ENCODE assay signal across 8 cellular contexts in the genomic region with DNA sequence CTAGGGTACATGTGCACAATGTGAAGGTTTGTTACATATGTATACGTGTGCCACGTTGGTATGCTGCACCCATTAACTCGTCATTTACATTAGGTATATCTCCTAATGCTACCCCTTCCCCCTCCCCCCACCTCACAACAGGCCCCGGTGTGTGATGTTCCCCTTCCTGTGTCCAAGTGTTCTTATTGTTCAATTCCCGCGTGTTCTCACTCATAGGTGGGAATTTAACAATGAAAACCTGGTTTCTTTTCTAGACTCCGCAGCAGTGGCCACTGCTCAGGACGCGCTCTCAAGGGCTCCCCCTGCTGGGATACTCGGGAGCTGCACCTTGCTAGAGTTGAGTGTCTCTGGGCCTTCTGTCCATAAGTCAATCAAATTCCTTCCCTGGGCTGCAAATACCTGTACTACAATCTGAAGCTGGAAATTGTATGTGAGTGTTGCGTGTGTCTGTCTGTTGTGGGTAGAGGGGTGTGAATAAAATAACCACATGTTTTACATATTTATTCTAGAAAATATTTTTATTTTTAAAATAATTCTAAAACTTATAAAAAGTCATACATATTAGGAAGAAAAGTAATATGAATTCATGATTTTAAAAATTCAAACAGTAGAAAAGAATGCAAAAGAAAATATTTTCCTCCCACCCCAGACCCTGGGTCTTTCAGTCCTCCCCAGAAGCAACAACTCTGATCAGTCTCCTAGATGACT. TPM values are rescaled to one million over a fixed set of nuclear protein-coding genes. Genes with fewer than 3 reads are reported as not detected.
DNase-seq lines count a peak whose midpoint lies in the region; ATAC-seq and TF ChIP-seq lines count a peak whose summit lies in the region.

No MANE protein-coding gene starts in this region.

- H3K4me1 ChIP-seq in lung (ENCODE audit: control insufficient read depth in 2 of 2, insufficient read depth in 2 of 2, low read length in 2 of 2), result no peaks in the 10 kb centered on the region

- H3K27me3 ChIP-seq in dorsolateral prefrontal cortex, result peaks cover 0 to 4% (median 0%) of the 10 kb centered on the region in 45 donors
- no peaks in the 10 kb centered on the region for H3K27me3 ChIP-seq in lung (ENCODE audit: control insufficient read depth, insufficient read depth)

- DNase-seq in DMS114 treated with DMSO at 0.1 percent for 48 hours (lab: John Stamatoyannopoulos, UW; ENCODE audit: unreplicated experiment) (peak; percentile 52), NCI-H526 treated with DMSO at 0.1 percent for 48 hours (lab: John Stamatoyannopoulos, UW) (peak; percentile 80), dorsolateral prefrontal cortex (peak; percentile 68 to 91 (median 86)), lung (ENCODE audit: low spot score) (peak; percentile 88)
- peak; percentile 88 to 92 for DNase-seq in activated CD4-positive, alpha-beta T cell treated with anti-CD3 and anti-CD28 coated beads, Interleukin-2, amount 50 U/mL, for 24 hours (ENCODE audit: low read depth in 1 of 2, low spot score in 1 of 2)
- peak; percentile 78 to 92 (median 82) for DNase-seq in stimulated activated CD4-positive, alpha-beta T cell treated with anti-CD3 and anti-CD28 coated beads, TNF-alpha, amount 100 ng/mL, for 4 hours (ENCODE audit: low read depth in 3 of 3)

- no peaks in the 10 kb centered on the region for H3K36me3 ChIP-seq in lung (ENCODE audit: control insufficient read depth in 2 of 2, insufficient read depth in 2 of 2, low read length in 2 of 2)

- H3K9me3 ChIP-seq in lung (ENCODE audit: control insufficient read depth in 2 of 2, insufficient read depth in 1 of 2, low read length in 1 of 2), result no peaks in the 10 kb centered on the region

- WGBS in lung, 2 donors, result 1% methylated on average over 11 of the region's 11 CpGs

- H3K4me3 ChIP-seq in dorsolateral prefrontal cortex (peak overlapping the region in 54 of 59 donors; percentile 8 to 61 (median 39)), lung (no peak overlapping the region)

- H3K27ac ChIP-seq in dorsolateral prefrontal cortex (no peak overlapping the region), lung (ENCODE audit: low read depth in 1 of 2, low read length in 1 of 2) (no peak overlapping the region)

- intact Hi-C loops in dorsolateral prefrontal cortex (cut with DNase I), result loop anchor here in 1 of 2 donors (10.0 kb wide), 1 partner anchor 622 kb away; the partner anchor contains the start of gene NCOA6

- TF ChIP-seq CTCF in dorsolateral prefrontal cortex (IDR thresholded peaks at IDR 0.05 in 54 of 56, conservative IDR thresholded peaks at IDR 0.05 in 2 of 56; ENCODE audit: low read depth in 1 of 56, partially characterized antibody in 56 of 56), result peak; percentile 69 to 96 (median 90)
- TF ChIP-seq CTCF in lung (IDR thresholded peaks at IDR 0.05; ENCODE audit: control extremely low read depth, extremely low read depth), result peak; percentile 80

- ATAC-seq in HG03342 (IDR thresholded peaks at IDR 0.05; ENCODE audit: unreplicated experiment) (peak; percentile 63), lung (ENCODE audit: insufficient read depth, low FRiP score) (peak; percentile 92), HG03039 (IDR thresholded peaks at IDR 0.05; ENCODE audit: unreplicated experiment) (no peak)

RNA-seq across cellular contexts. Expression of gene CEP250, which starts 8.2 kb away (rescaled TPM):
- total RNA-seq in dorsolateral prefrontal cortex (10 to 100 TPM; 39.1 to 99.6 (median 61.8) TPM), lung (10 to 100 TPM; 27.0 to 34.5 TPM)
- 10 to 100 TPM in 1 of 2 donors, 1 to 10 TPM in 1; 8.7 to 12.3 TPM for polyA plus RNA-seq in lung

RNA-seq across cellular contexts. Expression of gene GDF5, which starts 9.2 kb away (rescaled TPM):
- total RNA-seq in dorsolateral prefrontal cortex, result 1 to 10 TPM in 2 of 120 experiments, under 1 TPM in 82, not detected in 36; 0.14 to 1.4 (median 0.32) TPM
- total RNA-seq in lung, result 1 to 10 TPM in 1 of 2 donors, under 1 TPM in 1; 0.21 to 1.1 TPM
- polyA plus RNA-seq in lung, result 1 to 10 TPM in 1 of 2 donors, under 1 TPM in 1; 0.28 to 1.5 TPM

RNA-seq across cellular contexts. Expression of gene UQCC1, which starts 35.5 kb away (rescaled TPM):
- total RNA-seq in dorsolateral prefrontal cortex (100 to 1,000 TPM in 84 of 120 experiments, 10 to 100 TPM in 36; 73.3 to 141 (median 107) TPM), lung (10 to 100 TPM; 39.8 to 46.8 TPM)
- polyA plus RNA-seq in lung, result 10 to 100 TPM; 20.8 to 26.3 TPM
